In the genomic region with DNA sequence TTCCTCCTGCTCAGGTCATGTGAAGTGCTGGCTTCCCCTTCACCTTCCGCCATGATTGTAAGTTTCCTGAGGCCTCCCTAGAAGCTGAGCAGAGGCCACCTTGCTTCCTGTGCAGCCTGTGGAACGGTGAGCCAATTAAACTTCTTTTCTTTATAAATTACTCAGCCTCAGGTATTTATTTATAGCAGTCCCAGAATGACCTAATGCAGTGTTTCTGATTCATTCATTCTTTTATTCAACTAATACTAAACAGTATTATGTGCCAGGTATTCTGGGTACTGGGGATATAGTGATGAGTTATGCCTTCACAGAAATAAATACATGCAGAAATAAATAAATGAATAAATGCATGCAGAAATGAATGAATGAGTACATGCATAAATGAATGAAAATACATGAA, we compare ENCODE assay signal across 24 cellular contexts.
"Had no signal": no experiment of that assay in that cellular context is flagged by ENCODE, and none has a peak within 500 bp of the region (broad histone marks: within the 10 kb centered on the region; RNA-seq: fewer than 3 reads in every experiment).

No MANE protein-coding gene starts in this region.

- H3K36me3 ChIP-seq: Peyer's patch, SJSA1 had no signal

- H3K4me3 ChIP-seq: PC-9, Peyer's patch, SJSA1, SK-N-MC had no signal

- H3K4me3 Mint-ChIP-seq: T-cell had no signal

- H3K36me3 Mint-ChIP-seq: T-cell had no signal

- FAIRE-seq: HepG2 had no signal

- H3K27ac Mint-ChIP-seq: T-cell had no signal

- H3K4me1 ChIP-seq: Peyer's patch, SJSA1 had no signal

- H3K9me3 Mint-ChIP-seq: T-cell had no signal

- DNase-seq: IMR-90, Kasumi-1, MM.1S, NCI-H1092 treated with DMSO at 0.1 percent for 48 hours, NCI-H1436, NCI-H187, NCI-H2029, NCI-H2081 treated with DMSO at 0.1 percent for 48 hours, NCI-H2171, NCI-H226, NCI-H446, NCI-H510A, NCI-H524 treated with DMSO at 0.1 percent for 48 hours, NCI-H69, NCI-H774, PC-9, Peyer's patch, Right ventricle myocardium superior, SIG-M5, T-cell had no signal

- H3K27me3 ChIP-seq: Peyer's patch, SJSA1 had no signal

- ATAC-seq: HepG2, T-cell had no signal

- H3K9me3 ChIP-seq: Peyer's patch, SJSA1 had no signal

- H3K27ac ChIP-seq: KMS-11, PC-9, Peyer's patch, SJSA1, SK-N-MC had no signal
